In the genomic region with DNA sequence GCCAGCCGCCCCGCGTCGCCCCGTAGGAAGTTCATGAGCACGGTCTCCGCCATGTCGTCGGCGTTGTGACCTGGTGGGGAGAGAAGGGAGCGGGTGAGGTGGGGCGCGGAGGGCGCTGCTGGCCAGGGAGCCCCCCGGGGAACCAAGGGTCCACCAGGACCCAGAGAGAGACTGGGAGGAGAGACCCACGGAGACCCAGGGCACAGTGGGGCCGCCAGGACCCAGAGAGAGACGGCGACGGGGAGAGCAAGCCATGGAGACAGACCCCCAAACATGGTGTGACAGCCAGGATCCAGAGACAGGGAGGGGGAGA, we compare ENCODE assay signal across 27 cellular contexts. TPM values are rescaled to one million over a fixed set of nuclear protein-coding genes. Genes with fewer than 3 reads are reported as not detected.
A peak's percentile ranks its signal among the peaks of the same experiment; 100 is the strongest.
DNase-seq lines count a peak whose midpoint lies in the region; ATAC-seq and TF ChIP-seq lines count a peak whose summit lies in the region.
"Had no signal": no experiment of that assay in that cellular context is flagged by ENCODE, and none has a peak within 500 bp of the region (broad histone marks: within the 10 kb centered on the region; RNA-seq: fewer than 3 reads in every experiment).

No MANE protein-coding gene starts in this region.

- H3K9me3 Mint-ChIP-seq in activated naive CD4-positive, alpha-beta T cell treated with anti-CD3 and anti-CD28 coated beads, Interleukin-2, amount 10 ng/mL, durations not matched to agents 7 days and 5 days = no peaks in the 10 kb centered on the region
- H3K9me3 Mint-ChIP-seq: effector memory CD8-positive, alpha-beta T cell; stimulated activated memory B cell treated with anti-CD40 and anti-IgM and Interleukin-4, amounts not matched to agents 10 μg/mL and 1 μg/mL and 100 μg/mL, for 72 hours had no signal

- peak overlapping the region; percentile 56 for H3K4me3 Mint-ChIP-seq in activated naive CD4-positive, alpha-beta T cell treated with anti-CD3 and anti-CD28 coated beads, Interleukin-2, amount 10 ng/mL, durations not matched to agents 7 days and 5 days
- H3K4me3 Mint-ChIP-seq: effector memory CD8-positive, alpha-beta T cell; stimulated activated memory B cell treated with anti-CD40 and anti-IgM and Interleukin-4, amounts not matched to agents 10 μg/mL and 1 μg/mL and 100 μg/mL, for 72 hours had no signal

- no peaks in the 10 kb centered on the region for H3K27me3 ChIP-seq in H7 (ENCODE audit: control insufficient read depth, insufficient read depth, low read length)
- H3K27me3 ChIP-seq: esophagus squamous epithelium, gastroesophageal sphincter, Peyer's patch, tibial artery had no signal

- ATAC-seq in HG02981 (IDR thresholded peaks at IDR 0.05; ENCODE audit: unreplicated experiment) (no peak), esophagus mucosa (no peak), HG03520 (IDR thresholded peaks at IDR 0.05; ENCODE audit: unreplicated experiment) (no peak)
- ATAC-seq: HepG2 had no signal

- CTCF ChIA-PET in activated naive CD4-positive, alpha-beta T cell treated with anti-CD3 and anti-CD28 coated beads, Interleukin-2, amount 10 ng/mL, durations not matched to agents 7 days and 5 days (lab: Charles Lee) = no interaction called here

- DNase-seq in activated naive CD4-positive, alpha-beta T cell treated with anti-CD3 and anti-CD28 coated beads, Interleukin-2, amount 10 ng/mL, durations not matched to agents 7 days and 5 days = no peak
- no peak for DNase-seq in activated naive CD4-positive, alpha-beta T cell (lab: John Stamatoyannopoulos, UW)
- DNase-seq in H7 (no peak), coronary artery (ENCODE audit: low spot score) (no peak), retinal pigment epithelial cell (ENCODE audit: low read depth) (no peak)
- DNase-seq: ACHN; Caco-2; effector memory CD8-positive, alpha-beta T cell; esophagus squamous epithelium; Kasumi-1; mammary epithelial cell; MV-4-11; NCI-H524; SIG-M5; stimulated activated CD4-positive, alpha-beta T cell treated with anti-CD3 and anti-CD28 coated beads, Interleukin-2, amount 100 ng/mL, for 48 hours; tibial artery had no signal

- peaks cover 31% of the 10 kb centered on the region for H3K4me1 Mint-ChIP-seq in activated naive CD4-positive, alpha-beta T cell treated with anti-CD3 and anti-CD28 coated beads, Interleukin-2, amount 10 ng/mL, durations not matched to agents 7 days and 5 days

- H3K27me3 Mint-ChIP-seq in activated naive CD4-positive, alpha-beta T cell treated with anti-CD3 and anti-CD28 coated beads, Interleukin-2, amount 10 ng/mL, durations not matched to agents 7 days and 5 days = no peaks in the 10 kb centered on the region
- H3K27me3 Mint-ChIP-seq: effector memory CD8-positive, alpha-beta T cell; stimulated activated memory B cell treated with anti-CD40 and anti-IgM and Interleukin-4, amounts not matched to agents 10 μg/mL and 1 μg/mL and 100 μg/mL, for 72 hours had no signal

- H3K4me3 ChIP-seq in H7 (ENCODE audit: insufficient read depth, low read depth, low read length) (peak overlapping the region; percentile 10; the same call in 1 of the 2 replicates), coronary artery (peak overlapping the region; percentile 25), retinal pigment epithelial cell (ENCODE audit: low read length) (peak overlapping the region; percentile 22)
- H3K4me3 ChIP-seq: tibial artery had no signal

- H3K27ac ChIP-seq in coronary artery = no peak overlapping the region
- H3K27ac ChIP-seq: esophagus squamous epithelium, Peyer's patch, tibial artery had no signal

- peaks cover 29% of the 10 kb centered on the region for H3K36me3 Mint-ChIP-seq in activated naive CD4-positive, alpha-beta T cell treated with anti-CD3 and anti-CD28 coated beads, Interleukin-2, amount 10 ng/mL, durations not matched to agents 7 days and 5 days

- no peak for TF ChIP-seq CTCF in coronary artery (IDR thresholded peaks at IDR 0.05)
- TF ChIP-seq CTCF in retinal pigment epithelial cell (conservative IDR thresholded peaks at IDR 0.05; ENCODE audit: low read depth, low read length) = no peak

- peak overlapping the region; percentile 75 for H3K27ac Mint-ChIP-seq in activated naive CD4-positive, alpha-beta T cell treated with anti-CD3 and anti-CD28 coated beads, Interleukin-2, amount 10 ng/mL, durations not matched to agents 7 days and 5 days
- H3K27ac Mint-ChIP-seq: stimulated activated memory B cell treated with anti-CD40 and anti-IgM and Interleukin-4, amounts not matched to agents 10 μg/mL and 1 μg/mL and 100 μg/mL, for 72 hours had no signal

- H3K36me3 ChIP-seq in H7 (replicated peaks; ENCODE audit: control insufficient read depth, insufficient read depth, low read length) = peaks cover 6% of the 10 kb centered on the region

RNA-seq across cellular contexts. Expression of a gene that starts 9.2 kb away (rescaled TPM):
- 12.9 and 15.3 TPM in 2 replicates for total RNA-seq in H7 (2014; rRNA removed; shearing (Covaris generic))
- total RNA-seq in esophagus mucosa = 5.3 TPM

RNA-seq across cellular contexts. Expression of a gene that starts 16.3 kb away (rescaled TPM):
- not detected in 2 replicates for total RNA-seq in H7 (2014; rRNA removed; shearing (Covaris generic))
- total RNA-seq in esophagus mucosa = 0.68 TPM
- total RNA-seq: Caco-2, gastroesophageal sphincter, H4, HepG2, pulmonary artery endothelial cell had no signal

RNA-seq across cellular contexts. Expression of a gene that starts 25.7 kb away (rescaled TPM):
- not detected in 2 replicates for total RNA-seq in H7 (2014; rRNA removed; shearing (Covaris generic))
- 0.48 TPM for total RNA-seq in esophagus mucosa
- total RNA-seq: Caco-2, H4, HepG2, mammary epithelial cell, pulmonary artery endothelial cell had no signal

RNA-seq across cellular contexts. Expression of a gene that starts 34.1 kb away (rescaled TPM):
- 2.0 and 3.0 TPM in 2 replicates for total RNA-seq in H7 (2014; rRNA removed; shearing (Covaris generic))
- 1,054 TPM for total RNA-seq in esophagus mucosa
- total RNA-seq: activated CD8-positive, alpha-beta memory T cell treated with anti-CD3 and anti-CD28 coated beads for 36 hours; Caco-2; H4; HepG2; kidney; pulmonary artery endothelial cell had no signal

RNA-seq across cellular contexts. Expression of a gene that starts 43.1 kb away (rescaled TPM):
- not detected in 2 replicates for total RNA-seq in H7 (2014; rRNA removed; shearing (Covaris generic))
- 0.44 TPM for total RNA-seq in esophagus mucosa
- total RNA-seq: activated CD8-positive, alpha-beta memory T cell treated with anti-CD3 and anti-CD28 coated beads for 36 hours; Caco-2; H4; HepG2; mammary epithelial cell; Peyer's patch; pulmonary artery endothelial cell had no signal
